27 cellular contexts compared by ENCODE assay signal in the genomic region with DNA sequence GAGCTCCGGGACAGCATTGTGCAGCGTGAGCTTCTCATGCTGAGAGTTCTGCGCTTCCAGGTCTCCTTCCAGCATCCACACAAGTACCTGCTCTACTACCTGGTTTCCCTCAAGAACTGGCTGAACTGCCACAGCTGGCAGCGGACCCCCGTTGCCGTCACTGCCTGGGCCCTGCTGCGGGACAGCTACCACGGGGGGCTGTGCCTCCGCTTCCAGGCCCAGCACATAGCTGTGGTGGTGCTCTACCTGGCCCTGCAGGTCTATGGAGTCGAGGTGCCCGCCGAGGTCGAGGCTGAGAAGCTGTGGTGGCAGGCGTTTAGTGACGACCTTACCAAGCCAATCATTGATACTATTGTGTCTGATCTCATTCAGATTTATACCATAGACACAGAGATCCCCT.
"Had no signal": no experiment of that assay in that cellular context is flagged by ENCODE, and none has a peak within 500 bp of the region (broad histone marks: within the 10 kb centered on the region; RNA-seq: fewer than 3 reads in every experiment).

No MANE protein-coding gene starts in this region.

- H3K36me3 ChIP-seq: stomach, suprapubic skin, thoracic aorta, thyroid gland, tibial artery, tibial nerve, transverse colon, upper lobe of left lung, upper lobe of right lung, uterus, vagina had no signal

- H3K4me3 ChIP-seq: stomach, suprapubic skin, thoracic aorta, thyroid gland, tibial artery, tibial nerve, transverse colon, upper lobe of left lung, upper lobe of right lung, uterus, vagina had no signal

- H3K36me3 Mint-ChIP-seq: stimulated activated effector memory CD8-positive, alpha-beta T cell treated with anti-CD3 and anti-CD28 coated beads, Interleukin-12 subunit alpha, Interleukin-12 subunit beta, amount 100 ng/mL, for 72 hours; type B pancreatic cell had no signal

- DNase-seq: stimulated activated CD4-positive, alpha-beta T cell treated with anti-CD3 and anti-CD28 coated beads, Interleukin-2, amount 100 ng/mL, for 48 hours; stimulated activated CD4-positive, alpha-beta T cell treated with anti-CD3 and anti-CD28 coated beads, Interleukin-4, amount 100 ng/mL, for 1 hour; stimulated activated CD4-positive, alpha-beta T cell treated with anti-CD3 and anti-CD28 coated beads, Interleukin-4, amount 100 ng/mL, for 24 hours; stimulated activated CD4-positive, alpha-beta T cell treated with anti-CD3 and anti-CD28 coated beads, Interleukin-4, amount 100 ng/mL, for 4 hours; stimulated activated CD8-positive, alpha-beta memory T cell treated with anti-CD3 and anti-CD28 coated beads, Interleukin-4, amount 100 ng/mL, for 48 hours; stimulated activated naive B cell treated with anti-CD40 and anti-IgM and Interleukin-4, amounts not matched to agents 10 μg/mL and 1 μg/mL and 100 μg/mL, for 72 hours; stimulated activated naive CD4-positive, alpha-beta T cell; stimulated activated naive CD4-positive, alpha-beta T cell treated with Interleukin-2 at 50 U/mL for 16 hours; stimulated activated naive CD8-positive, alpha-beta T cell treated with anti-CD3 and anti-CD28 coated beads, Interleukin-15, amount 100 ng/mL, for 72 hours; stimulated activated naive CD8-positive, alpha-beta T cell treated with anti-CD3 and anti-CD28 coated beads, Interleukin-15, Interleukin-2, amounts not matched to agents 100 U/mL and 50 U/mL, for 24 hours; stomach; substantia nigra; testis; thyroid gland; tibial artery; transverse colon; upper lobe of right lung; uterus had no signal

- H3K4me3 Mint-ChIP-seq: stimulated activated effector memory CD8-positive, alpha-beta T cell treated with anti-CD3 and anti-CD28 coated beads, Interleukin-12 subunit alpha, Interleukin-12 subunit beta, amount 100 ng/mL, for 72 hours; stimulated activated memory B cell treated with anti-CD40 and anti-IgM and Interleukin-4, amounts not matched to agents 10 μg/mL and 1 μg/mL and 100 μg/mL, for 72 hours; stimulated activated naive B cell treated with anti-CD40 and anti-IgM and Interleukin-4, amounts not matched to agents 10 μg/mL and 1 μg/mL and 100 μg/mL, for 72 hours; stimulated activated naive CD8-positive, alpha-beta T cell treated with anti-CD3 and anti-CD28 coated beads, Interleukin-15, amount 100 ng/mL, for 72 hours; stimulated activated naive CD8-positive, alpha-beta T cell treated with anti-CD3 and anti-CD28 coated beads, Interleukin-15, Interleukin-2, amounts not matched to agents 100 ng/mL and 50 ng/mL, for 24 hours; type B pancreatic cell had no signal

- ATAC-seq: stimulated activated effector memory CD8-positive, alpha-beta T cell treated with anti-CD3 and anti-CD28 coated beads, Interleukin-12 subunit alpha, Interleukin-12 subunit beta, amount 100 ng/mL, for 72 hours; stimulated activated memory B cell treated with anti-CD40 and anti-IgM and Interleukin-4, amounts not matched to agents 10 μg/mL and 1 μg/mL and 100 μg/mL, for 72 hours; stimulated activated naive B cell treated with anti-CD40 and anti-IgM and Interleukin-4, amounts not matched to agents 10 μg/mL and 1 μg/mL and 100 μg/mL, for 72 hours; stimulated activated naive CD8-positive, alpha-beta T cell treated with anti-CD3 and anti-CD28 coated beads, Interleukin-15, amount 100 ng/mL, for 72 hours; stimulated activated naive CD8-positive, alpha-beta T cell treated with anti-CD3 and anti-CD28 coated beads, Interleukin-15, Interleukin-2, amounts not matched to agents 100 U/mL and 50 U/mL, for 24 hours; upper lobe of right lung had no signal

- H3K27me3 Mint-ChIP-seq: stimulated activated memory B cell treated with anti-CD40 and anti-IgM and Interleukin-4, amounts not matched to agents 10 μg/mL and 1 μg/mL and 100 μg/mL, for 72 hours had no signal

- H3K9me3 ChIP-seq: suprapubic skin, testis, thoracic aorta, thyroid gland, tibial nerve, transverse colon, upper lobe of left lung, upper lobe of right lung, uterus, vagina had no signal

- H3K27ac ChIP-seq: stomach, suprapubic skin, testis, thoracic aorta, thyroid gland, tibial artery, tibial nerve, transverse colon, upper lobe of left lung, upper lobe of right lung, uterus, vagina had no signal

- H3K27me3 ChIP-seq: stomach, suprapubic skin, testis, thyroid gland, tibial artery, tibial nerve, transverse colon, upper lobe of left lung, upper lobe of right lung, uterus, vagina had no signal

- H3K4me1 ChIP-seq: stomach, suprapubic skin, testis, thyroid gland, tibial artery, tibial nerve, transverse colon, upper lobe of left lung, upper lobe of right lung, uterus, vagina had no signal

- H3K27ac Mint-ChIP-seq: stimulated activated effector memory CD8-positive, alpha-beta T cell treated with anti-CD3 and anti-CD28 coated beads, Interleukin-12 subunit alpha, Interleukin-12 subunit beta, amount 100 ng/mL, for 72 hours; stimulated activated memory B cell treated with anti-CD40 and anti-IgM and Interleukin-4, amounts not matched to agents 10 μg/mL and 1 μg/mL and 100 μg/mL, for 72 hours; stimulated activated naive B cell treated with anti-CD40 and anti-IgM and Interleukin-4, amounts not matched to agents 10 μg/mL and 1 μg/mL and 100 μg/mL, for 72 hours; stimulated activated naive CD8-positive, alpha-beta T cell treated with anti-CD3 and anti-CD28 coated beads, Interleukin-15, amount 100 ng/mL, for 72 hours; stimulated activated naive CD8-positive, alpha-beta T cell treated with anti-CD3 and anti-CD28 coated beads, Interleukin-15, Interleukin-2, amounts not matched to agents 100 ng/mL and 50 ng/mL, for 24 hours; type B pancreatic cell had no signal

- H3K4me1 Mint-ChIP-seq: stimulated activated effector memory CD8-positive, alpha-beta T cell treated with anti-CD3 and anti-CD28 coated beads, Interleukin-12 subunit alpha, Interleukin-12 subunit beta, amount 100 ng/mL, for 72 hours; stimulated activated memory B cell treated with anti-CD40 and anti-IgM and Interleukin-4, amounts not matched to agents 10 μg/mL and 1 μg/mL and 100 μg/mL, for 72 hours; stimulated activated naive B cell treated with anti-CD40 and anti-IgM and Interleukin-4, amounts not matched to agents 10 μg/mL and 1 μg/mL and 100 μg/mL, for 72 hours had no signal
